Comparison of ENCODE assay signal across 10 cellular contexts in genomic region chr3:72739521-72740466, GRCh38.
A peak's percentile ranks its signal among the peaks of the same experiment; 100 is the strongest.
DNase-seq lines count a peak whose midpoint lies in the region; ATAC-seq and TF ChIP-seq lines count a peak whose summit lies in the region.
"Had no signal": no experiment of that assay in that cellular context is flagged by ENCODE, and none has a peak within 500 bp of the region (broad histone marks: within the 10 kb centered on the region; RNA-seq: fewer than 3 reads in every experiment).

No MANE protein-coding gene starts in this region.

- peaks cover 36% of the 10 kb centered on the region for H3K4me1 Mint-ChIP-seq in CD4-positive, alpha-beta T cell (ENCODE audit: low read depth)
- H3K4me1 Mint-ChIP-seq in activated naive CD8-positive, alpha-beta T cell treated with anti-CD3 and anti-CD28 coated beads, Interleukin-2, amount 50 U/mL, for 24 hours, result peaks cover 14% of the 10 kb centered on the region

- H3K27me3 ChIP-seq in CD4-positive, alpha-beta T cell (ENCODE audit: control insufficient read depth, insufficient read depth, low read length), result no peaks in the 10 kb centered on the region
- H3K27me3 ChIP-seq in mesenchymal stem cell (ENCODE audit: control insufficient read depth in 1 of 2, insufficient read depth in 1 of 2, low read length in 2 of 2), result peaks cover 10 to 14% of the 10 kb centered on the region in 2 experiments

- peaks cover 4% of the 10 kb centered on the region for H3K9me3 ChIP-seq in CD4-positive, alpha-beta T cell (ENCODE audit: control insufficient read depth, low read length)
- H3K9me3 ChIP-seq in mesenchymal stem cell (ENCODE audit: control insufficient read depth, low read length), result peaks cover 3% of the 10 kb centered on the region

- no peak overlapping the region for H2BK120ac ChIP-seq in mesenchymal stem cell (ENCODE audit: low read depth, low read length)

- no peak overlapping the region for H2AFZ ChIP-seq in mesenchymal stem cell (ENCODE audit: low read depth, low read length)

- no peaks in the 10 kb centered on the region for H3K79me1 ChIP-seq in mesenchymal stem cell (replicated peaks; ENCODE audit: low read length, poor library complexity, severe bottlenecking)

- no peak overlapping the region for H3K14ac ChIP-seq in mesenchymal stem cell (ENCODE audit: low read length in 2 of 2)

- H2BK5ac ChIP-seq in mesenchymal stem cell (ENCODE audit: low read depth, low read length, poor library complexity, severe bottlenecking), result no peak overlapping the region

- no peak for TF ChIP-seq CTCF in CD4-positive, alpha-beta T cell (IDR thresholded peaks at IDR 0.05)

- ATAC-seq in CD4-positive, alpha-beta T cell (ENCODE audit: poor library complexity), result no peak
- ATAC-seq in activated naive CD8-positive, alpha-beta T cell treated with anti-CD3 and anti-CD28 coated beads, Interleukin-2, amount 50 U/mL, for 24 hours, result no peak
- no peak for ATAC-seq in HG03439 (IDR thresholded peaks at IDR 0.05; ENCODE audit: unreplicated experiment)

- no peaks in the 10 kb centered on the region for H3K36me3 ChIP-seq in mesenchymal stem cell (ENCODE audit: control insufficient read depth in 1 of 2, insufficient read depth in 2 of 2, low read depth in 1 of 2, low read length in 2 of 2)
- H3K36me3 ChIP-seq: stomach had no signal

- H3K18ac ChIP-seq in mesenchymal stem cell (ENCODE audit: low read depth in 1 of 2, low read length in 2 of 2), result peak overlapping the region; percentile 5 to 39

- no peak overlapping the region for H3K23ac ChIP-seq in mesenchymal stem cell (ENCODE audit: low read length in 2 of 2)

- H3K9ac ChIP-seq in mesenchymal stem cell (ENCODE audit: low read length), result no peak overlapping the region

- peak overlapping the region; percentile 95 for H3K4me3 Mint-ChIP-seq in CD4-positive, alpha-beta T cell
- peak overlapping the region; percentile 67 for H3K4me3 Mint-ChIP-seq in activated naive CD8-positive, alpha-beta T cell treated with anti-CD3 and anti-CD28 coated beads, Interleukin-2, amount 50 U/mL, for 24 hours

- CTCF ChIA-PET in CD4-positive, alpha-beta T cell (lab: Charles Lee), result no interaction called here

- H3K4me3 ChIP-seq in mesenchymal stem cell (ENCODE audit: insufficient read depth in 1 of 2, low read depth in 1 of 2, low read length in 2 of 2), result no peak overlapping the region

- peak overlapping the region; percentile 46 for H4K91ac ChIP-seq in mesenchymal stem cell (ENCODE audit: low read length)

- peaks cover 9% of the 10 kb centered on the region for H3K36me3 Mint-ChIP-seq in CD4-positive, alpha-beta T cell (ENCODE audit: low read depth)
- H3K36me3 Mint-ChIP-seq in activated naive CD8-positive, alpha-beta T cell treated with anti-CD3 and anti-CD28 coated beads, Interleukin-2, amount 50 U/mL, for 24 hours (ENCODE audit: low read depth), result peaks cover 3% of the 10 kb centered on the region

- H2AK5ac ChIP-seq in mesenchymal stem cell (ENCODE audit: low read length, severe bottlenecking), result no peak overlapping the region

- H4K8ac ChIP-seq in mesenchymal stem cell (ENCODE audit: low read length), result no peak overlapping the region

- H3K27me3 Mint-ChIP-seq in CD4-positive, alpha-beta T cell, result no peaks in the 10 kb centered on the region
- peaks cover 3% of the 10 kb centered on the region for H3K27me3 Mint-ChIP-seq in activated naive CD8-positive, alpha-beta T cell treated with anti-CD3 and anti-CD28 coated beads, Interleukin-2, amount 50 U/mL, for 24 hours

- intact Hi-C loops in CD4-positive, alpha-beta T cell (cut with DNase I, micrococcal nuclease), result loop anchor here (2.0 to 5.0 kb wide), 5 partner anchors 15 to 83 kb away; no protein-coding TSS in a partner anchor

- peak overlapping the region; percentile 54 for H3K27ac ChIP-seq in CD4-positive, alpha-beta T cell (ENCODE audit: low read depth, low read length)
- H3K27ac ChIP-seq in mesenchymal stem cell (ENCODE audit: low read length, poor library complexity, severe bottlenecking), result no peak overlapping the region

- DNase-seq in CD4-positive, alpha-beta T cell, result no peak
- peak; percentile 53 for DNase-seq in HK-2 (ENCODE audit: unreplicated experiment)
- DNase-seq in activated naive CD8-positive, alpha-beta T cell treated with anti-CD3 and anti-CD28 coated beads, Interleukin-2, amount 50 U/mL, for 24 hours, result no peak
- no peak for DNase-seq in mesenchymal stem cell
- DNase-seq in NCI-H345 treated with DMSO at 0.1 percent for 48 hours (lab: John Stamatoyannopoulos, UW; ENCODE audit: unreplicated experiment), result no peak
- DNase-seq in middle frontal gyrus (ENCODE audit: extremely low spot score, low spot score), result no peak
- DNase-seq in NCI-H1092 treated with DMSO at 0.1 percent for 48 hours (lab: John Stamatoyannopoulos, UW), result no peak
- DNase-seq: Karpas-422 had no signal

- H2BK12ac ChIP-seq in mesenchymal stem cell (ENCODE audit: low read length in 2 of 2), result no peak overlapping the region

- H3K4me1 ChIP-seq in mesenchymal stem cell (ENCODE audit: control insufficient read depth, insufficient read depth, low read depth, low read length), result peaks cover 7% of the 10 kb centered on the region

- 86% methylated on average over 6 of the region's 6 CpGs for WGBS in mesenchymal stem cell

- H3K4ac ChIP-seq in mesenchymal stem cell (ENCODE audit: low read depth in 1 of 2, low read length in 2 of 2), result no peak overlapping the region

- H3K27ac Mint-ChIP-seq in CD4-positive, alpha-beta T cell, result peak overlapping the region; percentile 99
- H3K27ac Mint-ChIP-seq in activated naive CD8-positive, alpha-beta T cell treated with anti-CD3 and anti-CD28 coated beads, Interleukin-2, amount 50 U/mL, for 24 hours, result no peak overlapping the region

- no peak overlapping the region for H3K4me2 ChIP-seq in mesenchymal stem cell (ENCODE audit: low read length, poor library complexity, severe bottlenecking)

- H3K9me3 Mint-ChIP-seq in CD4-positive, alpha-beta T cell, result peaks cover 1% of the 10 kb centered on the region
- peaks cover 3% of the 10 kb centered on the region for H3K9me3 Mint-ChIP-seq in activated naive CD8-positive, alpha-beta T cell treated with anti-CD3 and anti-CD28 coated beads, Interleukin-2, amount 50 U/mL, for 24 hours

- H2BK15ac ChIP-seq in mesenchymal stem cell (ENCODE audit: low read depth, poor library complexity, severe bottlenecking), result no peak overlapping the region

- POLR2A ChIA-PET in CD4-positive, alpha-beta T cell (lab: Charles Lee), result interaction anchor here (1.2 to 3.9 kb wide), 17 partner anchors 9 to 1018 kb away, joined by 3 to 89 read pairs (median 8); partner anchors contain the start of genes RYBP and SHQ1
